Comparison of ENCODE assay signal across 8 cellular contexts in the genomic region with DNA sequence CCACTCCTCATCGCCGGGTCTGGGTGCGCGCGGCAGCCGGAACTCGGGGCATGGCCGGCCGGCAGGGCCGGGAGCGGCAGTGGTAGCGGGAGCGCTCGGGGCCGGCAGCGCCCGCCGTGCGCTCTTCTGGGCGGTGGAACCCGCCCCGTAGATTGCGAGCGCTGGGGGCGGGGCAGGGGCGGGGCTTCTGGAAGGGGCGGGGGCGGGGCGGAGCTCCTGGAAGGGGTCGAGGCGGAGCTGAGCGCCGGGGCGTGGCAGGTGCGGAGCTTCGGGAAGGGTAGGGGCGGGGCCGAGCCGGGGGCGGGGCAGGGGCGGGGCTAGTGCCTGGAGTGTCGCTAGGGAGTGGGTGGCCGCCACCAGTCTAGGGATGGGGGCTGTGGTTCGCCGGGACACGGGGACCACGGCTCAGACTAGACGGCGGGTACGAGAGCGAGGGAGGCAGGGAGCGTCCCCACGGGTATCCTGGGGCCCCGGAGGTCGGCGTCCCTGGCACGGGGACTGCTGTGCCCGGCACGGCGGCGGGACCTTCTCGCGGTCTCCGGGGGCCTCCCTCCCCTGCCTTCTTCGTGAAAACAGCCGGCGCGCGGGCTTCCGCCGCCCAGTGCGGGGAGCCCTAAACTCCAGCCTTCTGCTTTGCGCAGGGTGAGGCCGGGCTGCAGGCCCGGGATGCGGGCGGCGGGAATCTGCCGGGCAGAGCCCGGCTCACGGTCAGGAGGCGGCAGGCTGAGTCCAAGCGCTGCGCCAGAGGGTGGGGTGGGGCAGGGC.
A peak's percentile ranks its signal among the peaks of the same experiment; 100 is the strongest.
DNase-seq lines count a peak whose midpoint lies in the region; ATAC-seq lines count a peak whose summit lies in the region.

A gene (minus strand): TSS at position 128 of the 765 bp plus-strand sequence. CDS start 117 bp downstream, at position 11.

- ATAC-seq in GM18909 (IDR thresholded peaks at IDR 0.05; ENCODE audit: poor library complexity, unreplicated experiment) (peak; percentile 73), HG03108 (IDR thresholded peaks at IDR 0.05; ENCODE audit: unreplicated experiment) (peak; percentile 66)

- DNase-seq in AG20443 (ENCODE audit: low spot score) (peak; percentile 100), NCI-H510A treated with DMSO at 0.1 percent for 48 hours (lab: John Stamatoyannopoulos, UW) (peak; percentile 64), medulla oblongata (ENCODE audit: extremely low spot score) (peak; percentile 93)
- peak; percentile 78 to 89 for DNase-seq in activated CD8-positive, alpha-beta memory T cell treated with anti-CD3 and anti-CD28 coated beads for 1 hour (ENCODE audit: extremely low read depth in 1 of 2, low read depth in 1 of 2)
- peak; percentile 94 for DNase-seq in effector CD8-positive, alpha-beta T cell (lab: John Stamatoyannopoulos, UW)
- peak; percentile 80 to 88 (median 82) for DNase-seq in stimulated activated CD4-positive, alpha-beta T cell treated with anti-CD3 and anti-CD28 coated beads, TNF-alpha, amount 100 ng/mL, for 24 hours (ENCODE audit: low read depth in 3 of 3)

Comparison
In these comparisons a context has a peak if more than half of its experiments do, and no peak if none do; other contexts are left out.
1. Peak in every context shown above with its lines: DNase-seq and ATAC-seq.